ENCODE assay signal across 8 cellular contexts in the genomic region with DNA sequence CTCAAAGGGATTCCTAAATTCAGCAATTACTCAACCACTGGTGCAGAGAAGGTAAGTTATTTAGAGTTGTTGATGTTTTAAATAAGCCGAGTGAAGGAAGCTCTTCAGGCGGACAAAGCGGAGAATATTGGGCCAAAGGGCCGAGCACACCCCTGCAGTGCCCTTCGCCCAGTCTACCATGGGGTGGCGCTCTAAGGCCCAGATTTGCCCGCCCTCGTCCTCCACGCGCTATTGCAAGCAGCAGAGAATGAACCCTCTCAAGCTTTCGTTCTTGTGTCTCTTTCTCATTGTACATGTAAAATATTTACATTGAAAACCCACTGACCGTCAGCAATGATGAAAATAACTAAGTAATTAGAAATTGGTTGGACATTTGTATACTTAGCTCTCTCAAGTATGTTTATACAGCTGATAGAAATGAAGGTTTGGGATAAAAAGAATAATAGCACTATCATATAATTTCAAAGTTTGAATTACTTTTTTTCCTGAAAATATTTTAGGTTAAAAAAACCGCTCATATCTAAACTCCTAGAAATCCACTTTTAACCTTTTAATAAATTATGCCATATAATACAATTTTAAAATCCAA.
DNase-seq lines count a peak whose midpoint lies in the region; ATAC-seq, FAIRE-seq and TF ChIP-seq lines count a peak whose summit lies in the region.

No MANE protein-coding gene starts in this region.

- FAIRE-seq in GM12892 (lab: Jason Lieb, UNC), result no peak

- TF ChIP-seq POLR2A in GM12892 (IDR thresholded peaks at IDR 0.05; ENCODE audit: low read depth, low read length), result no peak

- POLR2A ChIA-PET in GM10248 (lab: Yijun Ruan, JAX), result no interaction called here

- ATAC-seq in GM21825 (IDR thresholded peaks at IDR 0.05; ENCODE audit: unreplicated experiment), result peak; percentile 68
- ATAC-seq in left colon, result peak; percentile 40

- peak; percentile 46 for TF ChIP-seq CTCF in GM10248 (IDR thresholded peaks at IDR 0.05; ENCODE audit: control extremely low read depth, extremely low read depth, low read depth, missing control alignments)

- DNase-seq in GM10248 (ENCODE audit: extremely low spot score) (peak; percentile 17), NCI-H1930 (lab: John Stamatoyannopoulos, UW) (peak; percentile 10 to 33), brain pericyte (ENCODE audit: low read depth, low spot score) (peak; percentile 84), left colon (peak in 1 of 2 donors; percentile 5), GM12892 (ENCODE audit: insufficient read length) (no peak), DMS79 (lab: John Stamatoyannopoulos, UW) (no peak)
- DNase-seq in activated effector memory CD4-positive, alpha-beta T cell treated with anti-CD3 and anti-CD28 coated beads, Interleukin-2, amount 50 U/mL, for 16 hours, result no peak

- CTCF ChIA-PET in GM10248 (lab: Yijun Ruan, JAX), result interaction anchor here (0.7 to 1.9 kb wide), 12 partner anchors 9 to 901 kb away, joined by 3 to 17 read pairs (median 4); no protein-coding TSS in a partner anchor

- intact Hi-C loops in left colon (cut with DNase I, micrococcal nuclease), result loop anchor here in 1 of 2 donors (10.0 kb wide), 1 partner anchor 352 kb away; no protein-coding TSS in a partner anchor

Comparison
In these comparisons a context has a peak if more than half of its experiments do, and no peak if none do; other contexts are left out.
1. DNase-seq: peak in GM10248 (single experiment), NCI-H1930 (2 of 2) and brain pericyte (single experiment); none in GM12892 (single experiment), activated effector memory CD4-positive, alpha-beta T cell treated with anti-CD3 and anti-CD28 coated beads, Interleukin-2, amount 50 U/mL, for 16 hours (single experiment) and DMS79 (single experiment).